In the genomic region with DNA sequence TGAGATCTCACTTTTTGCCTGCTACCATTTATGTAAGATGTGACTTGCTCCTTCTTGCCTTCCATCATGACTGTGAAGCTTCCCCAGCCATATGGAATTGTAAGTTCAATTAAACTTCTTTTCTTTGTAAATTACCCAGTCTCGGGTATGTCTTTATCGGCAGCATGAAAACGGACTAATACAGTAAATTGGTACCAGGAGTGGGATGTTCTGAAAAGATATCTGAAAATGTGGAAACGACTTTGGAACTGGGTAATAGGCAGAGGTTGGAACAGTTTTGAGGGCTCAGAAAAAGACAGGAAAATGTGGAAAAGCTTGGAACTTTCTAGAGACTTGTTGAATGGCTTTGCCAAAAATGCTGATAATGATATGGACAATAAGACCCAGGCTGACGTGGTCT, we compare ENCODE assay signal across 17 cellular contexts. TPM values are rescaled to one million over a fixed set of nuclear protein-coding genes. Genes with fewer than 3 reads are reported as not detected.
"Had no signal": no experiment of that assay in that cellular context is flagged by ENCODE, and none has a peak within 500 bp of the region (broad histone marks: within the 10 kb centered on the region; RNA-seq: fewer than 3 reads in every experiment).

No MANE protein-coding gene starts in this region.

- DNase-seq: IMR-90, Kasumi-1, MM.1S, NCI-H1092 treated with DMSO at 0.1 percent for 48 hours, NCI-H1436, NCI-H187 treated with DMSO at 0.1 percent for 48 hours, NCI-H2029 treated with DMSO at 0.1 percent for 48 hours, NCI-H2171 treated with DMSO at 0.1 percent for 48 hours, NCI-H2227 treated with DMSO at 0.1 percent for 48 hours, NCI-H524, NCI-H526 treated with DMSO at 0.1 percent for 48 hours, NCI-H774, PC-3, SHP77 had no signal

- ATAC-seq: Panc1, PC-3, SK-N-SH treated with all-trans-retinoic acid at 6 μM for 48 hours had no signal

RNA-seq across cellular contexts. Expression of gene GARIN1A, which starts 10.6 kb away (rescaled TPM):
- total RNA-seq: HepG2 had no signal
